ENCODE assay signal across 31 cellular contexts in genomic region chrX:69100478-69100877, GRCh38.
"Had no signal": no experiment of that assay in that cellular context is flagged by ENCODE, and none has a peak within 500 bp of the region (broad histone marks: within the 10 kb centered on the region; RNA-seq: fewer than 3 reads in every experiment).

No MANE protein-coding gene starts in this region.

- H3K4me3 ChIP-seq: ascending aorta, breast epithelium, cardiac muscle cell, colonic mucosa, esophagus muscularis mucosa, gastrocnemius medialis had no signal

- H3K9me3 ChIP-seq: ascending aorta, breast epithelium, colonic mucosa, esophagus muscularis mucosa, gastrocnemius medialis had no signal

- H3K27me3 ChIP-seq: ascending aorta, cardiac muscle cell, colonic mucosa, esophagus muscularis mucosa, foreskin keratinocyte, gastrocnemius medialis had no signal

- H3K27ac ChIP-seq: ascending aorta, breast epithelium, cardiac muscle cell, colonic mucosa, esophagus muscularis mucosa, foreskin keratinocyte, gastrocnemius medialis had no signal

- DNase-seq: activated CD4-positive, alpha-beta memory T cell treated with anti-CD3 and anti-CD28 coated beads, Interleukin-2, amount 10 ng/mL, durations not matched to agents 7 days and 5 days; activated CD4-positive, alpha-beta T cell treated with anti-CD3 and anti-CD28 coated beads for 36 hours; activated CD4-positive, alpha-beta T cell treated with anti-CD3 and anti-CD28 coated beads, Interleukin-2, amount 10 ng/mL, durations not matched to agents 24 days and 14 days; activated CD4-positive, alpha-beta T cell treated with anti-CD3 and anti-CD28 coated beads, Interleukin-2, amount 50 U/mL, for 4 hours; activated CD4-positive, CD25-positive, alpha-beta regulatory T cell; activated CD4-positive, CD25-positive, alpha-beta regulatory T cell treated with anti-CD3 and anti-CD28 coated beads, Interleukin-2, amount 50 U/mL, for 72 hours; activated CD8-positive, alpha-beta memory T cell treated with anti-CD3 and anti-CD28 coated beads, Interleukin-2, amount 50 U/mL, for 48 hours; activated gamma-delta T cell; activated naive CD4-positive, alpha-beta T cell; activated naive CD4-positive, alpha-beta T cell treated with anti-CD3 and anti-CD28 coated beads, Interleukin-2, amount 10 ng/mL, durations not matched to agents 7 days and 5 days; activated naive CD8-positive, alpha-beta T cell treated with anti-CD3 and anti-CD28 coated beads, Interleukin-2, amount 10 ng/mL, durations not matched to agents 7 days and 5 days; activated T-cell treated with anti-CD3 and anti-CD28 coated beads for 4 hours; activated T-cell treated with anti-CD3 and anti-CD28 coated beads, Interleukin-2, amount 50 U/mL, for 24 hours; activated T-cell treated with anti-CD3 and anti-CD28 coated beads, Interleukin-2, amount 50 U/mL, for 72 hours; central memory CD4-positive, alpha-beta T cell; cerebellar nuclear complex; colonic mucosa; dermis blood vessel endothelial cell; effector CD4-positive, alpha-beta T cell; effector memory CD8-positive, alpha-beta T cell; erythroblast; foreskin keratinocyte; gastrocnemius medialis; glutamatergic neuron; T-helper 2 cell had no signal

- H3K27me3 Mint-ChIP-seq: activated CD4-positive, alpha-beta memory T cell treated with anti-CD3 and anti-CD28 coated beads, Interleukin-2, amount 10 ng/mL, durations not matched to agents 7 days and 5 days; activated CD4-positive, alpha-beta T cell treated with anti-CD3 and anti-CD28 coated beads for 36 hours; activated CD4-positive, alpha-beta T cell treated with anti-CD3 and anti-CD28 coated beads, Interleukin-2, amount 10 ng/mL, durations not matched to agents 24 days and 14 days; activated naive CD4-positive, alpha-beta T cell treated with anti-CD3 and anti-CD28 coated beads, Interleukin-2, amount 10 ng/mL, durations not matched to agents 7 days and 5 days; activated naive CD8-positive, alpha-beta T cell treated with anti-CD3 and anti-CD28 coated beads, Interleukin-2, amount 10 ng/mL, durations not matched to agents 7 days and 5 days; effector memory CD8-positive, alpha-beta T cell had no signal

- H3K4me1 Mint-ChIP-seq: activated CD4-positive, alpha-beta memory T cell treated with anti-CD3 and anti-CD28 coated beads, Interleukin-2, amount 10 ng/mL, durations not matched to agents 7 days and 5 days; activated CD4-positive, alpha-beta T cell treated with anti-CD3 and anti-CD28 coated beads for 36 hours; activated CD4-positive, alpha-beta T cell treated with anti-CD3 and anti-CD28 coated beads, Interleukin-2, amount 10 ng/mL, durations not matched to agents 24 days and 14 days; activated naive CD4-positive, alpha-beta T cell treated with anti-CD3 and anti-CD28 coated beads, Interleukin-2, amount 10 ng/mL, durations not matched to agents 7 days and 5 days; activated naive CD8-positive, alpha-beta T cell treated with anti-CD3 and anti-CD28 coated beads, Interleukin-2, amount 10 ng/mL, durations not matched to agents 7 days and 5 days had no signal

- H3K4me1 ChIP-seq: ascending aorta, breast epithelium, colonic mucosa, esophagus muscularis mucosa, foreskin keratinocyte, gastrocnemius medialis had no signal

- H3K9me3 Mint-ChIP-seq: activated CD4-positive, alpha-beta memory T cell treated with anti-CD3 and anti-CD28 coated beads, Interleukin-2, amount 10 ng/mL, durations not matched to agents 7 days and 5 days; activated CD4-positive, alpha-beta T cell treated with anti-CD3 and anti-CD28 coated beads, Interleukin-2, amount 10 ng/mL, durations not matched to agents 24 days and 14 days; activated naive CD4-positive, alpha-beta T cell treated with anti-CD3 and anti-CD28 coated beads, Interleukin-2, amount 10 ng/mL, durations not matched to agents 7 days and 5 days; activated naive CD4-positive, alpha-beta T cell treated with anti-CD3 and anti-CD28 coated beads, Interleukin-2, amount 50 U/mL, for 72 hours; activated naive CD8-positive, alpha-beta T cell treated with anti-CD3 and anti-CD28 coated beads, Interleukin-2, amount 10 ng/mL, durations not matched to agents 7 days and 5 days; activated T-cell treated with anti-CD3 and anti-CD28 coated beads, Interleukin-2, amount 50 U/mL, for 24 hours; activated T-cell treated with anti-CD3 and anti-CD28 coated beads, Interleukin-2, amount 50 U/mL, for 72 hours; effector memory CD8-positive, alpha-beta T cell had no signal

- H3K4me3 Mint-ChIP-seq: activated CD4-positive, alpha-beta memory T cell treated with anti-CD3 and anti-CD28 coated beads, Interleukin-2, amount 10 ng/mL, durations not matched to agents 7 days and 5 days; activated CD4-positive, alpha-beta T cell treated with anti-CD3 and anti-CD28 coated beads for 36 hours; activated CD4-positive, alpha-beta T cell treated with anti-CD3 and anti-CD28 coated beads, Interleukin-2, amount 10 ng/mL, durations not matched to agents 24 days and 14 days; activated naive CD4-positive, alpha-beta T cell treated with anti-CD3 and anti-CD28 coated beads, Interleukin-2, amount 10 ng/mL, durations not matched to agents 7 days and 5 days; activated naive CD8-positive, alpha-beta T cell treated with anti-CD3 and anti-CD28 coated beads, Interleukin-2, amount 10 ng/mL, durations not matched to agents 7 days and 5 days; activated T-cell treated with anti-CD3 and anti-CD28 coated beads, Interleukin-2, amount 50 U/mL, for 24 hours; activated T-cell treated with anti-CD3 and anti-CD28 coated beads, Interleukin-2, amount 50 U/mL, for 72 hours; brain; effector memory CD8-positive, alpha-beta T cell had no signal

- H3K36me3 Mint-ChIP-seq: activated naive CD4-positive, alpha-beta T cell treated with anti-CD3 and anti-CD28 coated beads, Interleukin-2, amount 10 ng/mL, durations not matched to agents 7 days and 5 days; activated naive CD4-positive, alpha-beta T cell treated with anti-CD3 and anti-CD28 coated beads, Interleukin-2, amount 50 U/mL, for 72 hours; activated naive CD8-positive, alpha-beta T cell treated with anti-CD3 and anti-CD28 coated beads, Interleukin-2, amount 10 ng/mL, durations not matched to agents 7 days and 5 days; brain had no signal

- H3K27ac Mint-ChIP-seq: activated CD4-positive, alpha-beta memory T cell treated with anti-CD3 and anti-CD28 coated beads, Interleukin-2, amount 10 ng/mL, durations not matched to agents 7 days and 5 days; activated CD4-positive, alpha-beta T cell treated with anti-CD3 and anti-CD28 coated beads for 36 hours; activated CD4-positive, alpha-beta T cell treated with anti-CD3 and anti-CD28 coated beads, Interleukin-2, amount 10 ng/mL, durations not matched to agents 24 days and 14 days; activated naive CD4-positive, alpha-beta T cell treated with anti-CD3 and anti-CD28 coated beads, Interleukin-2, amount 10 ng/mL, durations not matched to agents 7 days and 5 days; activated naive CD4-positive, alpha-beta T cell treated with anti-CD3 and anti-CD28 coated beads, Interleukin-2, amount 50 U/mL, for 72 hours; activated naive CD8-positive, alpha-beta T cell treated with anti-CD3 and anti-CD28 coated beads, Interleukin-2, amount 10 ng/mL, durations not matched to agents 7 days and 5 days; activated T-cell treated with anti-CD3 and anti-CD28 coated beads, Interleukin-2, amount 50 U/mL, for 24 hours; activated T-cell treated with anti-CD3 and anti-CD28 coated beads, Interleukin-2, amount 50 U/mL, for 72 hours; effector memory CD8-positive, alpha-beta T cell had no signal

- H3K36me3 ChIP-seq: ascending aorta, breast epithelium, cardiac muscle cell, colonic mucosa, esophagus muscularis mucosa, gastrocnemius medialis had no signal
